Comparison of ENCODE assay signal across 1 cellular context in the genomic region with DNA sequence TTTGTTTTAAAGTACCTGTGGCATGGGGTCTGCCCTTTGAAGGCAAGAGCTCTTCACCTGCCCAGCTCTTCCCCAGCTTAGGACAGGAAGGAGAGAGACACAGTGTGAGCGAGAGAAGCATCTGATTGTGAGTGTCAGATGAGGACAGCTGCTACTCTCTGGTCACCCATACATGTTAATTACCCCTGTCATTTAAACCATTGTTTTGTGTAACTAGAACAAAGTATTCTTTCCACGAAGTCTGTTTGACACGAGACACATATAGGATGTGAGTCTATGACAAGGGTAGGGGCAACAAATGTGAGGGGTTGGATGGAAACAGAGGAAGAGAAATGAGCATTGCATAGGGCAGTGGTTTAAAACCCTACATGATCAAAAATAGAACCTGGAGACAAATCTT.
TF ChIP-seq lines count a peak whose summit lies in the region.

No MANE protein-coding gene starts in this region.

TF ChIP-seq in IMR-90, 13 proteins besides CTCF, POLR2A, EP300 and RAD21:
- TF ChIP-seq, protein P1, sequence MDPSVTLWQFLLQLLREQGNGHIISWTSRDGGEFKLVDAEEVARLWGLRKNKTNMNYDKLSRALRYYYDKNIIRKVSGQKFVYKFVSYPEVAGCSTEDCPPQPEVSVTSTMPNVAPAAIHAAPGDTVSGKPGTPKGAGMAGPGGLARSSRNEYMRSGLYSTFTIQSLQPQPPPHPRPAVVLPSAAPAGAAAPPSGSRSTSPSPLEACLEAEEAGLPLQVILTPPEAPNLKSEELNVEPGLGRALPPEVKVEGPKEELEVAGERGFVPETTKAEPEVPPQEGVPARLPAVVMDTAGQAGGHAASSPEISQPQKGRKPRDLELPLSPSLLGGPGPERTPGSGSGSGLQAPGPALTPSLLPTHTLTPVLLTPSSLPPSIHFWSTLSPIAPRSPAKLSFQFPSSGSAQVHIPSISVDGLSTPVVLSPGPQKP (IDR thresholded peaks at IDR 0.05; ENCODE audit: borderline replicate concordance, low read depth, low read length), result no peak
- TF ChIP-seq RFX5 (IDR thresholded peaks at IDR 0.05; ENCODE audit: low read depth, low read length) (no peak), MXI1 (IDR thresholded peaks at IDR 0.05; ENCODE audit: borderline replicate concordance, low read depth, low read length) (no peak), SMC3 (IDR thresholded peaks at IDR 0.05; ENCODE audit: low read depth, low read length) (no peak), CHD1 (IDR thresholded peaks at IDR 0.05; ENCODE audit: low read depth, low read length) (no peak), MAFK (IDR thresholded peaks at IDR 0.05; ENCODE audit: low read depth, low read length) (no peak), CEBPB (IDR thresholded peaks at IDR 0.05; ENCODE audit: low read depth, low read length) (no peak), RCOR1 (IDR thresholded peaks at IDR 0.05; ENCODE audit: insufficient replicate concordance, low read length) (no peak), FOS (IDR thresholded peaks at IDR 0.05; ENCODE audit: low read depth, low read length) (no peak), BHLHE40 (IDR thresholded peaks at IDR 0.05; ENCODE audit: low read depth, low read length) (no peak), NFE2L2 (IDR thresholded peaks at IDR 0.05; ENCODE audit: low read depth, low read length) (no peak), MAZ (IDR thresholded peaks at IDR 0.05; ENCODE audit: borderline replicate concordance, low read depth, low read length) (no peak)
- TF ChIP-seq, protein P2, sequence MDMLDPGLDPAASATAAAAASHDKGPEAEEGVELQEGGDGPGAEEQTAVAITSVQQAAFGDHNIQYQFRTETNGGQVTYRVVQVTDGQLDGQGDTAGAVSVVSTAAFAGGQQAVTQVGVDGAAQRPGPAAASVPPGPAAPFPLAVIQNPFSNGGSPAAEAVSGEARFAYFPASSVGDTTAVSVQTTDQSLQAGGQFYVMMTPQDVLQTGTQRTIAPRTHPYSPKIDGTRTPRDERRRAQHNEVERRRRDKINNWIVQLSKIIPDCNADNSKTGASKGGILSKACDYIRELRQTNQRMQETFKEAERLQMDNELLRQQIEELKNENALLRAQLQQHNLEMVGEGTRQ (IDR thresholded peaks at IDR 0.05; ENCODE audit: low read depth, low read length), result no peak
